Comparison of ENCODE assay signal across 1 cellular context in genomic region chr2:215870088-215870490, GRCh38.
TF ChIP-seq lines count a peak whose summit lies in the region.

No MANE protein-coding gene starts in this region.

TF ChIP-seq in SK-N-SH, 30 proteins besides CTCF, POLR2A, EP300 and RAD21 (continued from another document):
- TF ChIP-seq FOSL2 (IDR thresholded peaks at IDR 0.05; ENCODE audit: borderline replicate concordance, low read depth): no peak
- no peak for TF ChIP-seq ZBTB33 (IDR thresholded peaks at IDR 0.05; ENCODE audit: borderline replicate concordance, low read depth)
